Comparison of ENCODE assay signal across 8 cellular contexts in the genomic region with DNA sequence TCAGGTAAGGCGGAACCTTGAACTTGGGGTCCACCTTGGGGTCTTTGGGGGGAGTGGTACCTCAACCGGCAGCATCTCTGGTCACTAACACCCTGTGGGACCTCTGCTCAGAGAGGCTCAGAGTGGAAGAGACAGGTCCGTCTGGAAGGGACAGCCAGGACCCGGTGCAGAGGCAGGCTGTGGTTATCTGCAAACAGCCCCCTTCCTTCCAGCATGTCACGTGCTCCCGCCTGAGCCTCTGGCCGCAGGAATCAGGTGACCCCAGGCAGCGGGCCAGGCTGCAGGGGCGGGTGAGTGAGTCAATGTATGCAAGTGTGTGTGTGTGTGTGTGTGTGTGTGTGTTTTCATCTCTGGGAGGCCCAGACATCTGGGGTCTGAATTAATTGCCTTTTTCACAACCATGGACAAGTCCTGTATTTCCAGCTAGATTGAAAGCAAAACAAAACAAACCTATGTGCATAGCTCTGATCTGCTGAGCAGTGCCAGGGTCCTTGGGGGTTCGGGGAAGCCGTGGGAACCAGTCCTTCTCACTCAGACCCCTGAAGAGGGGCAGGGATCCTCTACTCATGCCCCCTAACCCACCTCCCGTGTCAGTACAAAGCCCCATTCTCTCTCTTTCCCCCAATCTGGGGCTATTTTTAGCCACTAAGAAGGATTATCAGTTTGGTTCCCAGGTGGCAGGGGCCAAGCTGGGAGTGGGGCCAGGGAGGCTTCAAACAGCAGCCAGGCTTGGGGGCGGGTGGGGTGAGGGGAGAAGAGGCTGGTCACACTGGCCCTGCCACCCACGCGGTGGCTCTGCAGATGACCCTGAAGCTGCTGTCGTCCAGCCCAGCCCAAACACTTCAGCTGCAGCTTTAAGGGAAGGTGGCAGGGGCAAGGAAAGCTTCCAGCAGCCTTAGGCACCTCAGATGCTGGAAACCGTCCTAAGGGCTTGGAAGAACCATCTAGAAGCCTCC. TPM values are rescaled to one million over a fixed set of nuclear protein-coding genes. Genes with fewer than 3 reads are reported as not detected.
DNase-seq lines count a peak whose midpoint lies in the region; ATAC-seq and TF ChIP-seq lines count a peak whose summit lies in the region.

No MANE protein-coding gene starts in this region.

- peaks cover 3 to 11% of the 10 kb centered on the region in 2 donors for H3K4me1 ChIP-seq in ascending aorta
- peaks cover 6% of the 10 kb centered on the region for H3K4me1 ChIP-seq in psoas muscle
- no peaks in the 10 kb centered on the region for H3K4me1 ChIP-seq in Karpas-422 (ENCODE audit: low read length)

- 9 to 12% (median 11%) methylated on average over 17 of the region's 17 CpGs for WGBS in psoas muscle, 3 donors

- no peaks in the 10 kb centered on the region for H3K27me3 ChIP-seq in ascending aorta
- no peaks in the 10 kb centered on the region for H3K27me3 ChIP-seq in psoas muscle (ENCODE audit: insufficient read depth in 3 of 3, low read length in 2 of 3)
- H3K27me3 ChIP-seq in Karpas-422 (ENCODE audit: low read length): no peaks in the 10 kb centered on the region

- peak; percentile 51 for ATAC-seq in GM18498 (IDR thresholded peaks at IDR 0.05; ENCODE audit: unreplicated experiment)
- peak; percentile 92 for ATAC-seq in left cardiac atrium
- ATAC-seq in psoas muscle: peak; percentile 69 to 78 (median 72)
- ATAC-seq in HG03439 (IDR thresholded peaks at IDR 0.05; ENCODE audit: unreplicated experiment): no peak

- H3K4me3 ChIP-seq in ascending aorta (no peak overlapping the region), psoas muscle (peak overlapping the region; percentile 32), Karpas-422 (ENCODE audit: low read length) (no peak overlapping the region)

- DNase-seq in HS-5 (ENCODE audit: low read depth) (peak; percentile 45), SHP77 treated with DMSO at 0.1 percent for 48 hours (lab: John Stamatoyannopoulos, UW) (peak; percentile 76), ascending aorta (ENCODE audit: low spot score in 2 of 2) (peak; percentile 71 to 87), left cardiac atrium (peak; percentile 90), psoas muscle (peak; percentile 82 to 84), Karpas-422 (no peak)

- H3K36me3 ChIP-seq in ascending aorta (peaks cover 0 to 7% of the 10 kb centered on the region in 2 donors), psoas muscle (ENCODE audit: insufficient read depth in 1 of 2, low read depth in 1 of 2) (no peaks in the 10 kb centered on the region), Karpas-422 (ENCODE audit: insufficient read depth, low read length) (no peaks in the 10 kb centered on the region)

- H3K27ac ChIP-seq in ascending aorta: no peak overlapping the region
- no peak overlapping the region for H3K27ac ChIP-seq in psoas muscle
- H3K27ac ChIP-seq in Karpas-422 (ENCODE audit: low read length): no peak overlapping the region

- H3K9ac ChIP-seq in Karpas-422 (ENCODE audit: low read length): no peak overlapping the region

- H3K4me2 ChIP-seq in Karpas-422 (ENCODE audit: low read depth, low read length, poor library complexity, severe bottlenecking): no peak overlapping the region

- H3K79me2 ChIP-seq in Karpas-422 (ENCODE audit: low read length): no peaks in the 10 kb centered on the region

- no peaks in the 10 kb centered on the region for H3K9me3 ChIP-seq in ascending aorta
- H3K9me3 ChIP-seq in psoas muscle: no peaks in the 10 kb centered on the region
- no peaks in the 10 kb centered on the region for H3K9me3 ChIP-seq in Karpas-422 (ENCODE audit: low read length)

- intact Hi-C loops in ascending aorta (cut with DNase I): no loop called here
- intact Hi-C loops in left cardiac atrium (cut with DNase I): no loop called here
- intact Hi-C loops in psoas muscle (cut with DNase I): no loop called here

- no peaks in the 10 kb centered on the region for H3K9me2 ChIP-seq in Karpas-422 (replicated peaks; ENCODE audit: insufficient read depth, low read length)

- H2AFZ ChIP-seq in Karpas-422 (ENCODE audit: low read length): no peak overlapping the region

- TF ChIP-seq CTCF in ascending aorta (IDR thresholded peaks at IDR 0.05) (no peak), psoas muscle (IDR thresholded peaks at IDR 0.05) (no peak)

- no peaks in the 10 kb centered on the region for H4K20me1 ChIP-seq in Karpas-422 (ENCODE audit: insufficient read depth, low read depth, low read length)

RNA-seq across cellular contexts. Expression of a gene that starts 31.4 kb away (rescaled TPM):
- total RNA-seq in ascending aorta (20.2 TPM), left cardiac atrium (10 to 100 TPM; 13.8 to 17.3 TPM), psoas muscle (1 to 10 TPM; 2.1 to 4.8 (median 3.6) TPM)
- polyA plus RNA-seq in psoas muscle: 1 to 10 TPM; 1.1 to 2.8 (median 1.3) TPM
- total RNA-seq in Karpas-422 (2014; rRNA removed; shearing (Covaris generic); ENCODE audit: low replicate concordance): 66.3 and 105 TPM in 2 replicates
